In the genomic region with DNA sequence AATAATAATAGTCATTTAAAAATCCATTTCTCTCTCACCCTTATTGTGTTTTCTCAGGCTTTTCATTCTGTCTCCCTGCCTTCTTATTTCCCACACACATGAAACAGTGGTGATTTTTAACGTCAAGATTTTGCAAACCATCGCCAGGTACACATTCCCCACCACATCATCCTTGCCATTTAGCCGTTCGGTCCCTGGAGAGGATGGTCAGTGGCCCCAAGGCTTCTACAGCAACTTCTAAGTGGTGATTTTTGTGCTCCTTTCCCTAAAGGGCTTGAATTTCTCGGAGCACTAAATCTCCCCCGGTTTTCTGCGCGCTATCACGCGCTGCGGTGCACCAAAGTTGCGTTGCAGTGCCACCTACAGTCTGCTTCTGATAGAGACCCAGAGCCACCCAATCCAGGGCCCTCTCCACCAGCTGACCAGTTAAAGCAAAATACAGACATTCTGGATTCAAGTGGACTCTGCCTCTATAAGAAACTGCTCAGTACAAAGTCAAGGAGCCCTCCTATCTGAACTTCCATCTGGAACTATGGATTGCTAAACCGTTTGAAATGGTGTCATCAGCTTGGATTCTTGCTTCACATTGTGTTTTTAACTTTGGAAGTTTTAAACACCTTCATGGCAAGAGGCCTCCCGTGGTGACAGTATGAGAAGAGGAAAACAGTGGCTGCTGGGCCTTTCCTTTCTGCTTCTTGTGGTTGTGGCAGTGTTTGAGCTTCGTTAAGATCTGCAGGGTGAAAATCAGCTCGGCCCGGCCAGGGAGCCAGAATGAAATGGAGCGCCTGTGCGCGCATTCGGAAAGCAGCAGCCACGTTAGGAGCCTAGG, we compare ENCODE assay signal across 8 cellular contexts.
A peak's percentile ranks its signal among the peaks of the same experiment; 100 is the strongest.
DNase-seq lines count a peak whose midpoint lies in the region; ATAC-seq and TF ChIP-seq lines count a peak whose summit lies in the region.

No MANE protein-coding gene starts in this region.

- no peak for TF ChIP-seq POLR2A in esophagus squamous epithelium (IDR thresholded peaks at IDR 0.05)
- TF ChIP-seq POLR2A in stomach (IDR thresholded peaks at IDR 0.05): no peak

- ATAC-seq in GM19395 (IDR thresholded peaks at IDR 0.05; ENCODE audit: unreplicated experiment) (peak; percentile 89), HG03520 (IDR thresholded peaks at IDR 0.05; ENCODE audit: unreplicated experiment) (peak; percentile 76)
- ATAC-seq in natural killer cell treated with Interleukin-12 subunit alpha and Interleukin-12 subunit beta and Interleukin-15 and Interleukin-18, amount 100 ng/mL, for 72 hours: peak; percentile 57 to 71

- H3K27me3 ChIP-seq in esophagus squamous epithelium (no peaks in the 10 kb centered on the region), stomach (no peaks in the 10 kb centered on the region)

- H3K4me1 ChIP-seq in esophagus squamous epithelium (peaks cover 0 to 14% (median 0%) of the 10 kb centered on the region in 3 donors), stomach (peaks cover 7 to 43% (median 19%) of the 10 kb centered on the region in 4 donors)

- peak overlapping the region in 1 of 4 donors; percentile 40 for H3K4me3 ChIP-seq in esophagus squamous epithelium
- H3K4me3 ChIP-seq in stomach: peak overlapping the region in 2 of 4 donors; percentile 12 to 18

- DNase-seq in COLO668 (lab: John Stamatoyannopoulos, UW; ENCODE audit: unreplicated experiment) (peak; percentile 84), NOMO-1 treated with DMSO at 0.1 percent for 48 hours (lab: John Stamatoyannopoulos, UW; ENCODE audit: unreplicated experiment) (peak; percentile 65), esophagus squamous epithelium (lab: John Stamatoyannopoulos, UW) (no peak), stomach (peak; percentile 72)
- DNase-seq in activated CD8-positive, alpha-beta memory T cell treated with anti-CD3 and anti-CD28 coated beads, Interleukin-2, amount 50 U/mL, for 48 hours: peak; percentile 78
- no peak for DNase-seq in natural killer cell treated with Interleukin-12 subunit alpha and Interleukin-12 subunit beta and Interleukin-15 and Interleukin-18, amount 100 ng/mL, for 72 hours (ENCODE audit: low spot score)

- no peaks in the 10 kb centered on the region for H3K36me3 ChIP-seq in esophagus squamous epithelium
- no peaks in the 10 kb centered on the region for H3K36me3 ChIP-seq in stomach

- H3K9me3 ChIP-seq in esophagus squamous epithelium (no peaks in the 10 kb centered on the region), stomach (no peaks in the 10 kb centered on the region)

- WGBS in esophagus squamous epithelium, 2 donors: 31 to 35% methylated on average over 22 of the region's 22 CpGs
- WGBS in stomach, 5 donors: 32 to 39% (median 35%) methylated on average over 21 to 22 of the region's 22 CpGs

- H3K27ac Mint-ChIP-seq in natural killer cell treated with Interleukin-12 subunit alpha and Interleukin-12 subunit beta and Interleukin-15 and Interleukin-18, amount 100 ng/mL, for 72 hours: no peak overlapping the region

- TF ChIP-seq CTCF in esophagus squamous epithelium (IDR thresholded peaks at IDR 0.05): peak; percentile 45 to 87 (median 74)
- TF ChIP-seq CTCF in stomach (IDR thresholded peaks at IDR 0.05): peak in 5 of 7 experiments; percentile 68 to 81 (median 73)

- H3K27ac ChIP-seq in esophagus squamous epithelium: no peak overlapping the region
- peak overlapping the region in 1 of 5 donors; percentile 59 for H3K27ac ChIP-seq in stomach

- H3K27me3 Mint-ChIP-seq in natural killer cell treated with Interleukin-12 subunit alpha and Interleukin-12 subunit beta and Interleukin-15 and Interleukin-18, amount 100 ng/mL, for 72 hours: peaks cover 16 to 34% of the 10 kb centered on the region in 2 donors

- H3K4me3 Mint-ChIP-seq in natural killer cell treated with Interleukin-12 subunit alpha and Interleukin-12 subunit beta and Interleukin-15 and Interleukin-18, amount 100 ng/mL, for 72 hours: no peak overlapping the region

- H3K36me3 Mint-ChIP-seq in natural killer cell treated with Interleukin-12 subunit alpha and Interleukin-12 subunit beta and Interleukin-15 and Interleukin-18, amount 100 ng/mL, for 72 hours: no peaks in the 10 kb centered on the region

- intact Hi-C loops in esophagus squamous epithelium (cut with DNase I): loop anchor here (10.0 kb wide), 1 partner anchor 393 kb away; no protein-coding TSS in a partner anchor
- intact Hi-C loops in stomach (cut with DNase I; ENCODE audit: low total_unique reads): loop anchor here (5.0 kb wide), 1 partner anchor 386 kb away; no protein-coding TSS in a partner anchor

- no peak for TF ChIP-seq EP300 in stomach (IDR thresholded peaks at IDR 0.05)

- no peaks in the 10 kb centered on the region for H3K9me3 Mint-ChIP-seq in natural killer cell treated with Interleukin-12 subunit alpha and Interleukin-12 subunit beta and Interleukin-15 and Interleukin-18, amount 100 ng/mL, for 72 hours

- peaks cover 0 to 4% of the 10 kb centered on the region in 2 donors for H3K4me1 Mint-ChIP-seq in natural killer cell treated with Interleukin-12 subunit alpha and Interleukin-12 subunit beta and Interleukin-15 and Interleukin-18, amount 100 ng/mL, for 72 hours (ENCODE audit: low read depth in 2 of 2)

Comparison
In these comparisons a context has a peak if more than half of its experiments do, and no peak if none do; other contexts are left out.
1. DNase-seq: peak in COLO668 (single experiment), NOMO-1 treated with DMSO at 0.1 percent for 48 hours (single experiment), activated CD8-positive, alpha-beta memory T cell treated with anti-CD3 and anti-CD28 coated beads, Interleukin-2, amount 50 U/mL, for 48 hours (single experiment) and stomach (single experiment); none in esophagus squamous epithelium (single experiment) and natural killer cell treated with Interleukin-12 subunit alpha and Interleukin-12 subunit beta and Interleukin-15 and Interleukin-18, amount 100 ng/mL, for 72 hours (single experiment).
2. Peak in every context shown above with its lines, with median percentiles within 50 percentile points of each other: ATAC-seq.